In the genomic region with DNA sequence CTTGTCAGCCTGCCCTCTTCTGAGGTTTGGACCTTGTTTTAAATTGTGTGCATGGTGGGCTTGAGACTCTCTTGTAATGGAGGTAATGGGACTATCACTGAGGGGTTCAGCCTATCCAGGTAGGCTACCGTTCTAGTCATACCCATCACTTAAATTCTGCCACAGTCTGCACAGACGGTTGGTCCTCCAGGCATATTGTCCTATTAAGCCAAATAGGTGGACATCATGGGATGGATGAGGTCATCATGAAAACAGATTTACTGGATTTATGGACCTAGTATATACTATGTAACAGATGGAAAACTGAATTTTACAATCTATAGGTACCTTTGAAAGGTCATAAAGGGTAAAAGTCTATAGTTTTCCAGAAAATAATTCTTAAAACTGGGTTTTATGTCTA, we compare ENCODE assay signal across 18 cellular contexts.
"Had no signal": no experiment of that assay in that cellular context is flagged by ENCODE, and none has a peak within 500 bp of the region (broad histone marks: within the 10 kb centered on the region; RNA-seq: fewer than 3 reads in every experiment).

No MANE protein-coding gene starts in this region.

- H3K4me1 Mint-ChIP-seq: brain, mesothelial cell of epicardium had no signal

- H3K4me3 Mint-ChIP-seq: activated naive CD4-positive, alpha-beta T cell treated with anti-CD3 and anti-CD28 coated beads, Interleukin-2, amount 50 U/mL, for 24 hours; brain; mesothelial cell of epicardium; naive B cell had no signal

- H3K9me3 Mint-ChIP-seq: activated naive CD4-positive, alpha-beta T cell treated with anti-CD3 and anti-CD28 coated beads, Interleukin-2, amount 50 U/mL, for 24 hours; activated T-helper 2 cell treated with anti-CD3 and anti-CD28 coated beads, Interferon-gamma antibody, Interleukin-2, Interleukin-4, amounts not matched to agents 10 μg/mL and 5 μg/mL and 100 μg/mL, durations not matched to agents 14 hours and 24 hours and 36 hours; brain; mesothelial cell of epicardium; naive B cell had no signal

- ATAC-seq: gastroesophageal sphincter, right cardiac atrium had no signal

- H3K27me3 Mint-ChIP-seq: activated naive CD4-positive, alpha-beta T cell treated with anti-CD3 and anti-CD28 coated beads, Interleukin-2, amount 50 U/mL, for 24 hours; naive B cell had no signal

- DNase-seq: activated CD4-positive, alpha-beta T cell treated with anti-CD3 and anti-CD28 coated beads for 1 hour; activated CD4-positive, alpha-beta T cell treated with anti-CD3 and anti-CD28 coated beads, Interleukin-2, amount 50 U/mL, for 1 hour; adrenal gland; aorta; cortex of kidney; islet precursor cell; left ventricle myocardium inferior; naive B cell; SK-N-SH; stimulated activated CD4-positive, alpha-beta T cell treated with anti-CD3 and anti-CD28 coated beads, Interleukin-4, amount 100 ng/mL, for 1 hour; T-helper 2 cell; tibial artery had no signal
